In genomic region chr10:106370751-106371150, GRCh38 we compare ENCODE assay signal across 23 cellular contexts.
DNase-seq lines count a peak whose midpoint lies in the region; ATAC-seq and TF ChIP-seq lines count a peak whose summit lies in the region.
"Had no signal": no experiment of that assay in that cellular context is flagged by ENCODE, and none has a peak within 500 bp of the region (broad histone marks: within the 10 kb centered on the region; RNA-seq: fewer than 3 reads in every experiment).

No MANE protein-coding gene starts in this region.

- CTCF ChIA-PET in HEK293 (lab: Yijun Ruan, JAX): interaction anchor here (0.7 kb wide), 1 partner anchor 424 kb away, joined by 3 read pairs; no protein-coding TSS in a partner anchor
- CTCF ChIA-PET in PC-3 (lab: Charles Lee): no interaction called here

- peak overlapping the region; percentile 63; the same call in 1 of the 2 replicates for H2AFZ ChIP-seq in PC-3 (ENCODE audit: low read length)

- H3K4me2 ChIP-seq in PC-3 (ENCODE audit: low read length): 0 out of 2 replicates have a peak overlapping the region, but pooled peaks have one; percentile 26
- H3K4me2 ChIP-seq: BLaER1 had no signal

- H3K36me3 ChIP-seq in HEK293 (ENCODE audit: control insufficient read depth in 2 of 2, insufficient read depth in 1 of 2, low read length in 2 of 2) (no peaks in the 10 kb centered on the region), PC-3 (ENCODE audit: low read depth, low read length) (no peaks in the 10 kb centered on the region)
- H3K36me3 ChIP-seq: BE2C, BLaER1 had no signal

- no peaks in the 10 kb centered on the region for H3K9me2 ChIP-seq in PC-3 (replicated peaks; ENCODE audit: low read length)

- no peaks in the 10 kb centered on the region for H3K79me2 ChIP-seq in PC-3 (ENCODE audit: low read length)

- POLR2A ChIA-PET in HEK293 (lab: Yijun Ruan, JAX) (no interaction called here), PC-3 (lab: Charles Lee; ENCODE audit: unreplicated experiment) (no interaction called here)

- H3K4me1 ChIP-seq in HEK293 (ENCODE audit: control insufficient read depth, insufficient read depth, low read length) (no peaks in the 10 kb centered on the region), PC-3 (ENCODE audit: insufficient read depth, low read length) (no peaks in the 10 kb centered on the region)
- H3K4me1 ChIP-seq: BE2C, BLaER1 had no signal

- H3K9me3 ChIP-seq in HEK293 (ENCODE audit: control insufficient read depth, insufficient read depth, low read depth, low read length): no peaks in the 10 kb centered on the region
- H3K9me3 ChIP-seq in PC-3 (ENCODE audit: low read length): no peaks in the 10 kb centered on the region
- H3K9me3 ChIP-seq: BE2C, BLaER1 had no signal

- H3K4me3 ChIP-seq in HEK293 (ENCODE audit: low read depth, low read length): no peak overlapping the region
- no peak overlapping the region for H3K4me3 ChIP-seq in PC-3 (ENCODE audit: low read length)
- H3K4me3 ChIP-seq: BLaER1, GM12878 had no signal

- DNase-seq in PC-3 (no peak), left kidney (ENCODE audit: low read depth, low spot score) (peak; percentile 5), midbrain (lab: John Stamatoyannopoulos, UW) (no peak), SK-N-DZ (ENCODE audit: low spot score) (no peak)
- DNase-seq: 8988T; ACHN; BE2C; C1 segment of cervical spinal cord; CD4-positive, alpha-beta memory T cell; CD4-positive, CD25-positive, alpha-beta regulatory T cell; CD8-positive, alpha-beta memory T cell; COR-L47; DMS 273 treated with DMSO at 0.1 percent for 48 hours; DMS153; DMS53; DMS79; DND-41; EL; GDM1 had no signal

- ATAC-seq in PC-3: no peak
- ATAC-seq in HG03432 (IDR thresholded peaks at IDR 0.05; ENCODE audit: unreplicated experiment): no peak
- ATAC-seq: GM12878 had no signal

- no peaks in the 10 kb centered on the region for H4K20me1 ChIP-seq in PC-3 (ENCODE audit: low read length)
- H4K20me1 ChIP-seq: BLaER1 had no signal

- TF ChIP-seq CTCF in HEK293 (tag by site-specific recombination; IDR thresholded peaks at IDR 0.05) (no peak), PC-3 (conservative IDR thresholded peaks at IDR 0.05; ENCODE audit: low read depth, low read length) (no peak)

- H3K27me3 ChIP-seq in PC-3 (ENCODE audit: low read length): no peaks in the 10 kb centered on the region
- H3K27me3 ChIP-seq: BE2C, BLaER1 had no signal

- no peaks in the 10 kb centered on the region for H3F3A ChIP-seq in PC-3 (ENCODE audit: low read length, unreplicated experiment)

- no peak overlapping the region for H3K9ac ChIP-seq in PC-3 (ENCODE audit: low read length)
- H3K9ac ChIP-seq: BLaER1 had no signal

- intact Hi-C loops in PC-3 (cut with micrococcal nuclease): no loop called here

- BruUV-seq in PC-3 (replicated peaks; lab: Mats Ljungman, UMichigan): no TSS peak

- H3K27ac ChIP-seq in HEK293 (ENCODE audit: extremely low read depth, low read depth, low read length): no peak overlapping the region
- no peak overlapping the region for H3K27ac ChIP-seq in PC-3 (ENCODE audit: low read length)
- H3K27ac ChIP-seq: BLaER1 had no signal

TF ChIP-seq in HEK293, 187 proteins besides CTCF, POLR2A, EP300 and RAD21:
- TF ChIP-seq ZNF677 (tag by site-specific recombination; IDR thresholded peaks at IDR 0.05) (no peak), ATF2 (tag by site-specific recombination; IDR thresholded peaks at IDR 0.05; ENCODE audit: low read depth) (peak; percentile 61; the same call in 1 of the 2 replicates), OSR2 (tag by site-specific recombination; IDR thresholded peaks at IDR 0.05) (no peak)
